In genomic region chr9:121871431-121872025, GRCh38 we compare ENCODE assay signal across 20 cellular contexts.
DNase-seq lines count a peak whose midpoint lies in the region; ATAC-seq, FAIRE-seq and TF ChIP-seq lines count a peak whose summit lies in the region.
"Had no signal": no experiment of that assay in that cellular context is flagged by ENCODE, and none has a peak within 500 bp of the region (broad histone marks: within the 10 kb centered on the region; RNA-seq: fewer than 3 reads in every experiment).

No MANE protein-coding gene starts in this region.

- no peaks in the 10 kb centered on the region for H3F3A ChIP-seq in PC-3 (ENCODE audit: low read length, unreplicated experiment)

- no peaks in the 10 kb centered on the region for H3K9me3 ChIP-seq in PC-3 (ENCODE audit: low read length)
- no peaks in the 10 kb centered on the region for H3K9me3 ChIP-seq in colonic mucosa
- H3K9me3 ChIP-seq: BE2C, Caco-2, ovary, transverse colon had no signal

- H2AFZ ChIP-seq in PC-3 (ENCODE audit: low read length) = no peak overlapping the region

- H3K27ac ChIP-seq in PC-3 (ENCODE audit: low read length) = no peak overlapping the region
- H3K27ac ChIP-seq in colonic mucosa = no peak overlapping the region
- H3K27ac ChIP-seq: ovary, transverse colon had no signal

- H4K20me1 ChIP-seq in PC-3 (ENCODE audit: low read length) = no peaks in the 10 kb centered on the region

- no peak overlapping the region for H3K9ac ChIP-seq in PC-3 (ENCODE audit: low read length)
- no peak overlapping the region for H3K9ac ChIP-seq in colonic mucosa (ENCODE audit: low read depth in 2 of 2, low read length in 2 of 2)

- no TSS peak for BruUV-seq in PC-3 (replicated peaks; lab: Mats Ljungman, UMichigan)

- intact Hi-C loops in PC-3 (cut with micrococcal nuclease) = no loop called here
- intact Hi-C loops in colonic mucosa (cut with DNase I) = no loop called here

- H3K79me2 ChIP-seq in PC-3 (ENCODE audit: low read length) = no peaks in the 10 kb centered on the region

- DNase-seq in GM03348 (ENCODE audit: low spot score) = peak; percentile 37
- DNase-seq in PC-3 = peak; percentile 40
- DNase-seq in bronchial epithelial cell (ENCODE audit: low read depth) = peak; percentile 33
- DNase-seq in omental fat pad (ENCODE audit: low spot score) = no peak
- DNase-seq in stimulated activated CD4-positive, alpha-beta T cell treated with anti-CD3 and anti-CD28 coated beads, Interleukin-4, amount 100 ng/mL, for 1 hour = no peak
- no peak for DNase-seq in stimulated activated CD4-positive, alpha-beta T cell treated with anti-CD3 and anti-CD28 coated beads, Interleukin-2, amount 100 ng/mL, for 48 hours
- DNase-seq in colonic mucosa = no peak
- DNase-seq: activated CD4-positive, alpha-beta T cell treated with anti-CD3 and anti-CD28 coated beads, Interleukin-2, amount 10 ng/mL, durations not matched to agents 7 days and 5 days; activated gamma-delta T cell treated with Interleukin-2 at 50 U/mL for 16 hours; BE2C; Caco-2; GOT3; NCI-H1930; NCI-H446; ovary; stimulated activated CD4-positive, alpha-beta T cell treated with anti-CD3 and anti-CD28 coated beads, Interleukin-1b, Interleukin-23, amount 100 ng/mL, for 48 hours; stimulated activated naive CD8-positive, alpha-beta T cell treated with anti-CD3 and anti-CD28 coated beads, Interleukin-15, amount 100 ng/mL, for 72 hours; transverse colon had no signal

- H3K36me3 ChIP-seq in PC-3 (ENCODE audit: low read depth, low read length) (no peaks in the 10 kb centered on the region), bronchial epithelial cell (ENCODE audit: control insufficient read depth, insufficient read depth, low read length) (peaks cover 4% of the 10 kb centered on the region), colonic mucosa (no peaks in the 10 kb centered on the region)
- H3K36me3 ChIP-seq: BE2C, ovary, transverse colon had no signal

- H3K27me3 ChIP-seq in PC-3 (ENCODE audit: low read length) (no peaks in the 10 kb centered on the region), bronchial epithelial cell (ENCODE audit: control insufficient read depth, insufficient read depth, low read length) (no peaks in the 10 kb centered on the region), colonic mucosa (no peaks in the 10 kb centered on the region)
- H3K27me3 ChIP-seq: BE2C, ovary, transverse colon had no signal

- POLR2A ChIA-PET in PC-3 (lab: Charles Lee; ENCODE audit: unreplicated experiment) = no interaction called here

- CTCF ChIA-PET in PC-3 (lab: Charles Lee) = no interaction called here

- no peaks in the 10 kb centered on the region for H3K9me2 ChIP-seq in PC-3 (replicated peaks; ENCODE audit: low read length)

- TF ChIP-seq CTCF in PC-3 (conservative IDR thresholded peaks at IDR 0.05; ENCODE audit: low read depth, low read length) = no peak
- no peak for TF ChIP-seq CTCF in bronchial epithelial cell (IDR thresholded peaks at IDR 0.05; ENCODE audit: insufficient read depth, low read length, severe bottlenecking)
- no peak for TF ChIP-seq CTCF in omental fat pad (IDR thresholded peaks at IDR 0.05)
- TF ChIP-seq CTCF in colonic mucosa (IDR thresholded peaks at IDR 0.05) = no peak

- peaks cover 7% of the 10 kb centered on the region for H3K4me1 ChIP-seq in PC-3 (ENCODE audit: insufficient read depth, low read length)
- no peaks in the 10 kb centered on the region for H3K4me1 ChIP-seq in colonic mucosa
- H3K4me1 ChIP-seq: BE2C, Caco-2, transverse colon had no signal

- no peak for FAIRE-seq in bronchial epithelial cell (lab: Jason Lieb, UNC)
- FAIRE-seq: keratinocyte had no signal

- H3K4me3 ChIP-seq in PC-3 (ENCODE audit: low read length) = no peak overlapping the region
- no peak overlapping the region for H3K4me3 ChIP-seq in bronchial epithelial cell (ENCODE audit: low read depth, low read length)
- no peak overlapping the region for H3K4me3 ChIP-seq in colonic mucosa
- H3K4me3 ChIP-seq: lung, ovary, transverse colon had no signal

- peak; percentile 68 for ATAC-seq in PC-3
- ATAC-seq in omental fat pad (ENCODE audit: low FRiP score) = peak; percentile 28
- ATAC-seq: stimulated activated naive CD8-positive, alpha-beta T cell treated with anti-CD3 and anti-CD28 coated beads, Interleukin-15, amount 100 ng/mL, for 72 hours had no signal

- H3K4me2 ChIP-seq in PC-3 (ENCODE audit: low read length) = no peak overlapping the region

Comparison
In these comparisons a context has a peak if more than half of its experiments do, and no peak if none do; other contexts are left out.
1. DNase-seq: peak in GM03348 (single experiment), PC-3 (single experiment) and bronchial epithelial cell (single experiment); none in omental fat pad (single experiment), stimulated activated CD4-positive, alpha-beta T cell treated with anti-CD3 and anti-CD28 coated beads, Interleukin-4, amount 100 ng/mL, for 1 hour (single experiment), stimulated activated CD4-positive, alpha-beta T cell treated with anti-CD3 and anti-CD28 coated beads, Interleukin-2, amount 100 ng/mL, for 48 hours (0 of 2) and colonic mucosa (single experiment).